ENCODE assay signal across 8 cellular contexts in the genomic region with DNA sequence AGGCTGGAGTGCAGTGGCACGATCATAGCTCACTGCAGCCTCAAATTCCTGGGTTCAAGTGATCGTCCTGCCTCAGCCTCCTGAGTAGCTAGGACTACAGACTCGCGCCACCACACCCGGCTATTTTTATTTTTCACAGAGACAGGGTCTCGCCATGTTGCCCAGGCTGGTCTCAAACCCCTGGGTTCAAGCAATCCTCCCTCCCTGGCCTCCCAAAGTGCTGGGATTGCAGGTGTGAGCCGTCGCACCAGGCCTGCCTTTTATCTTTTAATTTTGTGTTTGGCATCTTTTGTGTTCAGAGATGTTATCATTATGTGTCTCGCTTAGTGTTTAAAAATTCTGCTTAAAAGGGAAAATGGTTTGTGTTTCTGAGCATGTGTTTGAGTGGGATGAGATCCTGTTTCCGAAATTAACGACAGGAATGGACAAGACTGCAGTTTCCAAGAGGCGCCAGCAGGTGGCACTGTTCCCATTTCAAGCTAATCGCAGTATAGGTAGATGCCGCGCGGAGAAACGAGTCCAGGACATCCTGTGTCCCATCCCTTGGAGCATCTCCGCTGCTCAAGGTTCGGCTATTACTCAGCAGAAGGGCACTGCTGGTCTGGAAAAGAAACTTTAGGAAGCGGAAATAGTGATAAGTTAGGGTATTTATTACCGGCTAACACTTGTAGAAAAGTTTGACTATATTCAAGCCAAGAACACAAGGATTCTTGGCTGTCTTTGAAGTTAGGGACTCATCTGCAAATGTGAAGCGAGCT. TPM values are rescaled to one million over a fixed set of nuclear protein-coding genes. Genes with fewer than 3 reads are reported as not detected.
DNase-seq lines count a peak whose midpoint lies in the region; ATAC-seq, FAIRE-seq and TF ChIP-seq lines count a peak whose summit lies in the region.

No MANE protein-coding gene starts in this region.

- DNase-seq in GM12891 (ENCODE audit: insufficient read length, low spot score) (peak; percentile 39), NCI-H1436 treated with DMSO at 0.1 percent for 48 hours (lab: John Stamatoyannopoulos, UW) (peak; percentile 40), T-helper 17 cell (peak; percentile 59 to 61 (median 61)), amygdala (lab: John Stamatoyannopoulos, UW) (peak in 54 of 56 donors; percentile 6 to 87 (median 52)), right cardiac atrium (peak; percentile 82 to 92 (median 89)), sigmoid colon (peak; percentile 95)

- peaks cover 26% of the 10 kb centered on the region for H3K27me3 Mint-ChIP-seq in T-helper 17 cell

- no peaks in the 10 kb centered on the region for H3K36me3 ChIP-seq in sigmoid colon

- ATAC-seq in HG02763 (IDR thresholded peaks at IDR 0.05; ENCODE audit: unreplicated experiment), result peak; percentile 71
- ATAC-seq in T-helper 17 cell, result peak; percentile 93
- ATAC-seq in right cardiac atrium, result peak; percentile 88 to 90
- ATAC-seq in HG03097 (IDR thresholded peaks at IDR 0.05; ENCODE audit: low FRiP score, unreplicated experiment), result no peak

- H3K4me1 Mint-ChIP-seq in T-helper 17 cell, result peaks cover 7% of the 10 kb centered on the region

- intact Hi-C loops in right cardiac atrium (cut with DNase I), result loop anchor here in 3 of 4 donors (2.0 to 10.0 kb wide), 4 partner anchors 54 to 192 kb away; no protein-coding TSS in a partner anchor
- intact Hi-C loops in sigmoid colon (cut with DNase I), result loop anchor here (2.0 kb wide), 3 partner anchors 54 to 196 kb away; no protein-coding TSS in a partner anchor

- 24% methylated on average over 22 of the region's 22 CpGs for WGBS in right cardiac atrium
- 28 to 34% methylated on average over 22 of the region's 22 CpGs for WGBS in sigmoid colon, 2 donors

- no peak overlapping the region for H3K4me3 ChIP-seq in right cardiac atrium (ENCODE audit: low read length)
- no peak overlapping the region for H3K4me3 ChIP-seq in sigmoid colon

- H3K27ac ChIP-seq in right cardiac atrium (ENCODE audit: low read length) (no peak overlapping the region), sigmoid colon (no peak overlapping the region)

- H3K9me3 ChIP-seq in T-helper 17 cell (ENCODE audit: control insufficient read depth, low read length, poor library complexity, severe bottlenecking), result no peaks in the 10 kb centered on the region
- no peaks in the 10 kb centered on the region for H3K9me3 ChIP-seq in right cardiac atrium (ENCODE audit: control insufficient read depth, low read length)
- H3K9me3 ChIP-seq in sigmoid colon, result no peaks in the 10 kb centered on the region

- no peaks in the 10 kb centered on the region for H3K27me3 ChIP-seq in right cardiac atrium (ENCODE audit: control insufficient read depth, insufficient read depth)
- H3K27me3 ChIP-seq in sigmoid colon, result no peaks in the 10 kb centered on the region

- peak; percentile 92 for FAIRE-seq in GM12891 (lab: Jason Lieb, UNC)

- peak overlapping the region; percentile 24 for H3K27ac Mint-ChIP-seq in T-helper 17 cell

- peak; percentile 73 to 91 (median 84) for TF ChIP-seq CTCF in sigmoid colon (IDR thresholded peaks at IDR 0.05)

- H3K4me3 Mint-ChIP-seq in T-helper 17 cell, result peak overlapping the region; percentile 47

- TF ChIP-seq POLR2A in GM12891 (IDR thresholded peaks at IDR 0.05; ENCODE audit: low read depth, low read length) (no peak), sigmoid colon (IDR thresholded peaks at IDR 0.05) (no peak)

- TF ChIP-seq EP300 in sigmoid colon (IDR thresholded peaks at IDR 0.05), result no peak

- H3K36me3 Mint-ChIP-seq in T-helper 17 cell (ENCODE audit: low read depth), result no peaks in the 10 kb centered on the region

- H3K4me1 ChIP-seq in right cardiac atrium (ENCODE audit: control insufficient read depth, insufficient read depth, low read length) (no peaks in the 10 kb centered on the region), sigmoid colon (peaks cover 0 to 8% (median 0%) of the 10 kb centered on the region in 4 donors)

TF ChIP-seq in GM12891, 5 proteins besides CTCF, POLR2A, EP300 and RAD21:
- TF ChIP-seq POLR2AphosphoS5 (IDR thresholded peaks at IDR 0.05; ENCODE audit: low read depth, low read length), result no peak
- no peak for TF ChIP-seq POU2F2 (IDR thresholded peaks at IDR 0.05; ENCODE audit: low read depth, low read length)

RNA-seq across cellular contexts. Expression of a gene that starts 23.0 kb away (rescaled TPM):
- polyA plus RNA-seq in GM12891 (2012; ENCODE audit: low read depth, missing spikeins), result 56.6 TPM
- total RNA-seq in T-helper 17 cell (1 to 10 TPM; 6.1 to 8.0 TPM), right cardiac atrium (10 to 100 TPM; 35.2 to 36.8 (median 36.3) TPM), sigmoid colon (10 to 100 TPM; 19.0 to 37.7 (median 26.4) TPM)
- polyA plus RNA-seq in right cardiac atrium (25.0 TPM), sigmoid colon (1 to 10 TPM; 5.3 to 9.7 (median 6.6) TPM)

Comparison
In these comparisons a context has a peak if more than half of its experiments do, and no peak if none do; other contexts are left out.
1. DNase-seq: peak in every context shown above with its lines; median percentile 95 in sigmoid colon; 89 in right cardiac atrium; 61 in T-helper 17 cell; 52 in amygdala; 40 in NCI-H1436 treated with DMSO at 0.1 percent for 48 hours; 39 in GM12891.